18 cellular contexts compared by ENCODE assay signal in genomic region chr22:17077255-17077654, GRCh38. TPM values are rescaled to one million over a fixed set of nuclear protein-coding genes. Genes with fewer than 3 reads are reported as not detected.
DNase-seq lines count a peak whose midpoint lies in the region; ATAC-seq and TF ChIP-seq lines count a peak whose summit lies in the region.
"Had no signal": no experiment of that assay in that cellular context is flagged by ENCODE, and none has a peak within 500 bp of the region (broad histone marks: within the 10 kb centered on the region; RNA-seq: fewer than 3 reads in every experiment).

No MANE protein-coding gene starts in this region.

- POLR2A ChIA-PET in CD8-positive, alpha-beta memory T cell (lab: Charles Lee): no interaction called here

- no peak overlapping the region for H2AFZ ChIP-seq in osteoblast (ENCODE audit: low read length)
- no peak overlapping the region for H2AFZ ChIP-seq in GM23338
- H2AFZ ChIP-seq: hepatocyte had no signal

- H3F3A ChIP-seq in GM23338 (replicated peaks; ENCODE audit: low read depth): no peaks in the 10 kb centered on the region; the same call in 1 of the 2 replicates

- H3K27ac Mint-ChIP-seq in CD8-positive, alpha-beta memory T cell: no peak overlapping the region
- no peak overlapping the region for H3K27ac Mint-ChIP-seq in GM23338

- no peaks in the 10 kb centered on the region for H3K36me3 Mint-ChIP-seq in CD8-positive, alpha-beta memory T cell
- H3K36me3 Mint-ChIP-seq in GM23338 (ENCODE audit: low read depth): no peaks in the 10 kb centered on the region

- no peak for TF ChIP-seq CTCF in osteoblast (IDR thresholded peaks at IDR 0.05; ENCODE audit: extremely low read depth, low read depth, low read length)
- TF ChIP-seq CTCF in GM23338 (conservative IDR thresholded peaks at IDR 0.05; ENCODE audit: low read depth in 2 of 2): no peak

- no peaks in the 10 kb centered on the region for H3K36me3 ChIP-seq in osteoblast (ENCODE audit: insufficient read depth, low read length)
- H3K36me3 ChIP-seq in CD8-positive, alpha-beta memory T cell (ENCODE audit: insufficient read depth, low read length): no peaks in the 10 kb centered on the region
- no peaks in the 10 kb centered on the region for H3K36me3 ChIP-seq in GM23338 (ENCODE audit: insufficient read depth)
- H3K36me3 ChIP-seq: spleen, stomach had no signal

- H4K20me1 ChIP-seq in osteoblast (ENCODE audit: insufficient read depth, low read length): no peaks in the 10 kb centered on the region
- H4K20me1 ChIP-seq in GM23338 (replicated peaks; ENCODE audit: insufficient read depth): no peaks in the 10 kb centered on the region

- H3K4me3 Mint-ChIP-seq in CD8-positive, alpha-beta memory T cell: no peak overlapping the region
- no peak overlapping the region for H3K4me3 Mint-ChIP-seq in GM23338
- H3K4me3 Mint-ChIP-seq: central memory CD8-positive, alpha-beta T cell had no signal

- no peaks in the 10 kb centered on the region for H3K9me3 Mint-ChIP-seq in CD8-positive, alpha-beta memory T cell
- no peaks in the 10 kb centered on the region for H3K9me3 Mint-ChIP-seq in GM23338
- H3K9me3 Mint-ChIP-seq: central memory CD8-positive, alpha-beta T cell had no signal

- DNase-seq in Daoy (ENCODE audit: low read depth): peak; percentile 66
- DNase-seq in NCI-H69 (lab: John Stamatoyannopoulos, UW): peak; percentile 63
- peak; percentile 45 for DNase-seq in dedifferentiated amniotic fluid mesenchymal stem cell (ENCODE audit: extremely low spot score)
- peak; percentile 58 for DNase-seq in osteoblast (ENCODE audit: insufficient read length, low spot score, missing footprints)
- DNase-seq in CD8-positive, alpha-beta memory T cell: no peak
- no peak for DNase-seq in GM23338 (ENCODE audit: low spot score)
- DNase-seq: activated naive CD4-positive, alpha-beta T cell; GDM1; Kasumi-1; NCI-H1694; NCI-H446 treated with DMSO at 0.1 percent for 48 hours; spleen; stomach had no signal

- no peak overlapping the region for H3K27ac ChIP-seq in osteoblast (ENCODE audit: low read depth, low read length)
- H3K27ac ChIP-seq in CD8-positive, alpha-beta memory T cell (ENCODE audit: low read depth, low read length): no peak overlapping the region
- no peak overlapping the region for H3K27ac ChIP-seq in GM23338 (ENCODE audit: low read depth)
- H3K27ac ChIP-seq: hepatocyte, spleen, stomach had no signal

- CTCF ChIA-PET in CD8-positive, alpha-beta memory T cell (lab: Charles Lee): interaction anchor here (2.1 to 6.6 kb wide), 2 partner anchors 96 to 424 kb away, joined by 15 to 82 read pairs; no protein-coding TSS in a partner anchor

- peaks cover 0 to 4% of the 10 kb centered on the region in 2 donors for H3K27me3 Mint-ChIP-seq in CD8-positive, alpha-beta memory T cell
- peaks cover 6% of the 10 kb centered on the region for H3K27me3 Mint-ChIP-seq in GM23338 (ENCODE audit: insufficient read depth, low read depth, poor library complexity)
- H3K27me3 Mint-ChIP-seq: central memory CD8-positive, alpha-beta T cell had no signal

- peaks cover 6 to 12% (median 12%) of the 10 kb centered on the region in 3 donors for H3K4me1 Mint-ChIP-seq in CD8-positive, alpha-beta memory T cell
- H3K4me1 Mint-ChIP-seq in GM23338: no peaks in the 10 kb centered on the region

- H3K4me1 ChIP-seq in osteoblast (ENCODE audit: insufficient read depth, low read length) (peaks cover 13% of the 10 kb centered on the region), GM23338 (ENCODE audit: insufficient read depth) (no peaks in the 10 kb centered on the region)
- peaks cover 7% of the 10 kb centered on the region for H3K4me1 ChIP-seq in CD8-positive, alpha-beta memory T cell (ENCODE audit: insufficient read depth, low read length)

- H3K4me3 ChIP-seq in osteoblast (ENCODE audit: insufficient read depth, low read length) (no peak overlapping the region), GM23338 (no peak overlapping the region)
- H3K4me3 ChIP-seq in CD8-positive, alpha-beta memory T cell (ENCODE audit: low read length): no peak overlapping the region
- H3K4me3 ChIP-seq: hepatocyte, spleen, stomach had no signal

- peak overlapping the region; percentile 4 for H3K4me2 ChIP-seq in osteoblast (ENCODE audit: insufficient read depth, low read length)
- H3K4me2 ChIP-seq in GM23338: no peak overlapping the region
- H3K4me2 ChIP-seq: hepatocyte had no signal

- H3K9me3 ChIP-seq in osteoblast (ENCODE audit: low read depth, low read length): no peaks in the 10 kb centered on the region
- no peaks in the 10 kb centered on the region for H3K9me3 ChIP-seq in CD8-positive, alpha-beta memory T cell (ENCODE audit: low read length)
- H3K9me3 ChIP-seq: stomach had no signal

- H3K27me3 ChIP-seq in osteoblast (ENCODE audit: insufficient read depth, low read length): no peaks in the 10 kb centered on the region
- no peaks in the 10 kb centered on the region for H3K27me3 ChIP-seq in CD8-positive, alpha-beta memory T cell (ENCODE audit: insufficient read depth, low read length, poor library complexity, severe bottlenecking)
- no peaks in the 10 kb centered on the region for H3K27me3 ChIP-seq in GM23338 (ENCODE audit: insufficient read depth)
- H3K27me3 ChIP-seq: hepatocyte, stomach had no signal

- H3K79me2 ChIP-seq in osteoblast (ENCODE audit: insufficient read depth, low read length) (no peaks in the 10 kb centered on the region), GM23338 (replicated peaks; ENCODE audit: insufficient read depth) (no peaks in the 10 kb centered on the region)
- H3K79me2 ChIP-seq: hepatocyte had no signal

- ATAC-seq in GM23338 (no peak), GM21576 (IDR thresholded peaks at IDR 0.05; ENCODE audit: unreplicated experiment) (no peak), GM21390 (IDR thresholded peaks at IDR 0.05; ENCODE audit: unreplicated experiment) (no peak)
- ATAC-seq: left lobe of liver had no signal

- no peaks in the 10 kb centered on the region for H3K9me2 ChIP-seq in GM23338 (ENCODE audit: insufficient read depth)

TF ChIP-seq in GM23338, 12 proteins besides CTCF, POLR2A, EP300 and RAD21 (continues in another document):
- TF ChIP-seq EZH2phosphoT487 (IDR thresholded peaks at IDR 0.05; ENCODE audit: unreplicated experiment): no peak

RNA-seq across cellular contexts. Expression of gene IL17RA, which starts 7.5 kb away (rescaled TPM):
- 1.8 and 3.3 TPM in 2 replicates for total RNA-seq in Daoy (2014; rRNA removed; shearing (Covaris generic))
- 6.2 TPM in 2 replicates for total RNA-seq in osteoblast
- total RNA-seq in CD8-positive, alpha-beta memory T cell: 10 to 100 TPM; 21.7 to 22.0 TPM
- 30.2 TPM for polyA plus RNA-seq in CD8-positive, alpha-beta memory T cell
- 9.6 and 11.9 TPM in 2 replicates for total RNA-seq in GM23338 (2014; rRNA removed; shearing (Covaris generic))
- 3.2 TPM in 2 replicates for polyA plus RNA-seq in GM23338 (2016; fragmentation: Nextera tagmentation; extraction: Ambion mirVana)

RNA-seq across cellular contexts. Expression of gene TMEM121B, which starts 43.9 kb away (rescaled TPM):
- 0.11 and 0.21 TPM in 2 replicates for total RNA-seq in Daoy (2014; rRNA removed; shearing (Covaris generic))
- under 0.01 TPM in 1 of 2 replicates, not detected in the other for total RNA-seq in osteoblast
- under 1 TPM; 0.11 to 0.15 TPM for total RNA-seq in CD8-positive, alpha-beta memory T cell
- polyA plus RNA-seq in CD8-positive, alpha-beta memory T cell: not detected
- 6.4 and 7.2 TPM in 2 replicates for total RNA-seq in GM23338 (2014; rRNA removed; shearing (Covaris generic))
- polyA plus RNA-seq in GM23338 (2016; fragmentation: Nextera tagmentation; extraction: Ambion mirVana): 2.0 and 2.4 TPM in 2 replicates

Comparison
In these comparisons a context has a peak if more than half of its experiments do, and no peak if none do; other contexts are left out.
1. DNase-seq: peak in Daoy (single experiment), NCI-H69 (single experiment), dedifferentiated amniotic fluid mesenchymal stem cell (single experiment) and osteoblast (single experiment); none in CD8-positive, alpha-beta memory T cell (0 of 5) and GM23338 (single experiment).